In the genomic region with DNA sequence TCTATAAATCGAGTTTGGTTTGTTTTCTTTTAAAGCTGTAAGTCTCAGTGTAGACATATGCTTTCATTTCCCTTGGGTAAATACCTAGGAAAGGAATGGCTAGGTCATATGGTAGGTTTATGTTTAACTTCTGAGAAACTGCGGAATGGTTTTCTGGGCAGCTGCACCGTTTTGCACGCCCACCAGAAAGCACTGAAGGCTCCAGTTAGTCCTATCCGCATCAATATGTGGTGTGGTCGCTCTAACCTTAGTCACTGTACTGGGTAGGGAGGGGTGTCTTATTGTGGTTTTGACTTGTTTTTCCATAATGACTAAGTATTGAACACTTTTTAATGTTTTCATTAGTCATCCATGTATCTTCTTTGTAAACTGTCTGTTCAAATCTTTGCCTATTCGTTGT, we compare ENCODE assay signal across 14 cellular contexts.
DNase-seq lines count a peak whose midpoint lies in the region; FAIRE-seq and TF ChIP-seq lines count a peak whose summit lies in the region.
"Had no signal": no experiment of that assay in that cellular context is flagged by ENCODE, and none has a peak within 500 bp of the region (broad histone marks: within the 10 kb centered on the region; RNA-seq: fewer than 3 reads in every experiment).

No MANE protein-coding gene starts in this region.

- no peak overlapping the region for H3K4me3 Mint-ChIP-seq in activated naive CD8-positive, alpha-beta T cell
- H3K4me3 Mint-ChIP-seq in nephron, result no peak overlapping the region
- H3K4me3 Mint-ChIP-seq: CD4-positive, alpha-beta memory T cell had no signal

- CTCF ChIA-PET in A673 (lab: Charles Lee), result no interaction called here

- H3K36me3 ChIP-seq in A673 (ENCODE audit: insufficient read depth, low read length, poor library complexity, severe bottlenecking), result no peaks in the 10 kb centered on the region

- POLR2A ChIA-PET in A673 (lab: Charles Lee; ENCODE audit: low non-redundant PET), result no interaction called here

- H3K27ac ChIP-seq in A673 (ENCODE audit: low read depth, low read length, poor library complexity, severe bottlenecking), result no peak overlapping the region
- H3K27ac ChIP-seq: skin epidermis had no signal

- no TSS peak for BruUV-seq in A673 (replicated peaks; lab: Mats Ljungman, UMichigan)

- FAIRE-seq in urothelium cell line (lab: Jason Lieb, UNC), result no peak

- H3K27me3 Mint-ChIP-seq in activated naive CD8-positive, alpha-beta T cell, result peaks cover 15% of the 10 kb centered on the region
- no peaks in the 10 kb centered on the region for H3K27me3 Mint-ChIP-seq in nephron (ENCODE audit: low read depth)

- H3K4me1 ChIP-seq in A673 (ENCODE audit: insufficient read depth, low read length, poor library complexity, severe bottlenecking), result no peaks in the 10 kb centered on the region

- no peak overlapping the region for H3K4me3 ChIP-seq in A673 (ENCODE audit: low read depth, low read length, poor library complexity, severe bottlenecking)
- H3K4me3 ChIP-seq: skin epidermis had no signal

- peak overlapping the region; percentile 22 for H3K27ac Mint-ChIP-seq in activated naive CD8-positive, alpha-beta T cell
- H3K27ac Mint-ChIP-seq in nephron, result peak overlapping the region; percentile 12 to 84 (median 56)
- H3K27ac Mint-ChIP-seq: CD4-positive, alpha-beta memory T cell had no signal

- peaks cover 7% of the 10 kb centered on the region for H3K4me1 Mint-ChIP-seq in activated naive CD8-positive, alpha-beta T cell (ENCODE audit: low read depth)
- peaks cover 25% of the 10 kb centered on the region for H3K4me1 Mint-ChIP-seq in nephron

- no peaks in the 10 kb centered on the region for H3K9me3 ChIP-seq in A673 (ENCODE audit: low read depth, low read length, poor library complexity, severe bottlenecking)

- H3K36me3 Mint-ChIP-seq in activated naive CD8-positive, alpha-beta T cell, result no peaks in the 10 kb centered on the region
- peaks cover 3% of the 10 kb centered on the region for H3K36me3 Mint-ChIP-seq in nephron (ENCODE audit: low read depth)
- H3K36me3 Mint-ChIP-seq: CD4-positive, alpha-beta memory T cell had no signal

- intact Hi-C loops in A673 (cut with micrococcal nuclease; ENCODE audit: unreplicated experiment), result no loop called here

- DNase-seq in stimulated activated naive CD4-positive, alpha-beta T cell treated with Interleukin-2 at 50 U/mL for 16 hours (lab: John Stamatoyannopoulos, UW), result peak; percentile 50
- no peak for DNase-seq in stimulated activated naive CD4-positive, alpha-beta T cell (lab: John Stamatoyannopoulos, UW)
- DNase-seq in urothelium cell line (ENCODE audit: low spot score) (peak; percentile 23), NCI-H2029 (lab: John Stamatoyannopoulos, UW) (no peak), A673 (ENCODE audit: low spot score) (no peak), NCI-H2081 treated with DMSO at 0.1 percent for 48 hours (lab: John Stamatoyannopoulos, UW) (no peak)
- DNase-seq: amygdala; CD4-positive, alpha-beta memory T cell; Karpas-422; midbrain; trophoblast cell had no signal

- TF ChIP-seq CTCF in nephron (IDR thresholded peaks at IDR 0.05; ENCODE audit: unreplicated experiment in 3 of 3), result no peak
- TF ChIP-seq CTCF in A673 (conservative IDR thresholded peaks at IDR 0.05; ENCODE audit: low read depth, low read length), result no peak

- peaks cover 64% of the 10 kb centered on the region for H3K27me3 ChIP-seq in A673 (replicated peaks; ENCODE audit: insufficient read depth, low read depth, low read length, poor library complexity)

- H3K9me3 Mint-ChIP-seq in activated naive CD8-positive, alpha-beta T cell (ENCODE audit: low read depth), result no peaks in the 10 kb centered on the region
- peaks cover 15% of the 10 kb centered on the region for H3K9me3 Mint-ChIP-seq in nephron
- H3K9me3 Mint-ChIP-seq: CD4-positive, alpha-beta memory T cell had no signal

Comparison
In these comparisons a context has a peak if more than half of its experiments do, and no peak if none do; other contexts are left out.
1. DNase-seq: peak in stimulated activated naive CD4-positive, alpha-beta T cell treated with Interleukin-2 at 50 U/mL for 16 hours (single experiment) and urothelium cell line (single experiment); none in stimulated activated naive CD4-positive, alpha-beta T cell (0 of 6), NCI-H2029 (single experiment), A673 (single experiment) and NCI-H2081 treated with DMSO at 0.1 percent for 48 hours (single experiment).